10 cellular contexts compared by ENCODE assay signal in the genomic region with DNA sequence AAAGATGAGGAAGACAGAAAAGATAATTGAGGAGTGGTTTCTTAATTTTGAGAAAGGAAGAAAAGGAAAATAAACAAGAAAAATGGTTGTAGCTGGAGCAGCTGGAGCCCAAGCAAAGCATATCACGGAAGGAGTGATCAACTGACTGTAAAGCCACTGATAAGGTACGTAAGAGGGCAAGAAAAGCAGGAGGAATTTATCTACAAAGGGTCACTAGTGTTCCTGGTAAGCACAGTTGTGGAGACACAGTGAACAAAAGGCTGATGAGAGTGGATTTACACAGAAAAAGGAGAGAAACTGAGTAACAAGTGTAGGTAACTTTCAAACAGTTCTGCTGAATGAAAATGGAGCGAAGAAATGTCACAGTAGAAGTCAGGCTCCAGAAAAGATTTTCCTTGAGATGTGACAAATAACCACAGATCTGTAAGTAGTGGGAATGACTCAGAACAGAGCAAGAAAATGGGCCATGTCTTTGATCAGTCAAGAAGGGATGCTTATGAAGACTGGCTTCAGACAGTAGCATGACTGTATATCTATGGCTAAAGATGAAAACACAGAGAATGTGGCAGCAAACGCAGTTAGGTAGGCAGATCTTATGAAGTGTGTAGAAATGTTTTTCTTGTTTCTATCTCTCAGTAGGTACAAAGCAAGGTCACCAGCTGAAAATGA. TPM values are rescaled to one million over a fixed set of nuclear protein-coding genes. Genes with fewer than 3 reads are reported as not detected.
A peak's percentile ranks its signal among the peaks of the same experiment; 100 is the strongest.
DNase-seq lines count a peak whose midpoint lies in the region; ATAC-seq, FAIRE-seq and TF ChIP-seq lines count a peak whose summit lies in the region.
"Had no signal": no experiment of that assay in that cellular context is flagged by ENCODE, and none has a peak within 500 bp of the region (broad histone marks: within the 10 kb centered on the region; RNA-seq: fewer than 3 reads in every experiment).

No MANE protein-coding gene starts in this region.

- no TSS peak for BruUV-seq in HepG2 (replicated peaks; lab: Mats Ljungman, UMichigan)

- H3K4me3 ChIP-seq in HepG2 (replicated peaks in 1 of 3; ENCODE audit: insufficient read depth in 1 of 3, low read depth in 2 of 3, low read length in 3 of 3) (no peak overlapping the region), right lobe of liver (no peak overlapping the region), thymus (ENCODE audit: low read length) (no peak overlapping the region), gastrocnemius medialis (no peak overlapping the region), ovary (no peak overlapping the region)
- H3K4me3 ChIP-seq: BLaER1 treated with 17β-estradiol and CSF1 and Interleukin-3, amounts not matched to agents 10 nM and 100 nM; esophagus muscularis mucosa had no signal

- H3K36me3 ChIP-seq in HepG2 (replicated peaks in 1 of 2; ENCODE audit: control insufficient read depth in 1 of 2, insufficient read depth in 2 of 2, low read length in 2 of 2) (peaks cover 0 to 13% of the 10 kb centered on the region in 2 experiments; a peak in 2 of 5 replicates), right lobe of liver (peaks cover 0 to 7% (median 3%) of the 10 kb centered on the region in 4 donors), thymus (ENCODE audit: control insufficient read depth, insufficient read depth) (peaks cover 8% of the 10 kb centered on the region), gastrocnemius medialis (peaks cover 0 to 11% of the 10 kb centered on the region in 2 donors), ovary (no peaks in the 10 kb centered on the region)

- H3K79me2 ChIP-seq in HepG2 (ENCODE audit: insufficient read depth, low read length): no peaks in the 10 kb centered on the region

- H3K27me3 ChIP-seq in HepG2 (ENCODE audit: control insufficient read depth in 1 of 2, insufficient read depth in 2 of 2, low read length in 2 of 2) (no peaks in the 10 kb centered on the region), right lobe of liver (no peaks in the 10 kb centered on the region), thymus (ENCODE audit: control insufficient read depth, insufficient read depth) (no peaks in the 10 kb centered on the region), gastrocnemius medialis (no peaks in the 10 kb centered on the region), ovary (no peaks in the 10 kb centered on the region)
- H3K27me3 ChIP-seq: BLaER1 treated with 17β-estradiol and CSF1 and Interleukin-3, amounts not matched to agents 10 nM and 100 nM; esophagus muscularis mucosa had no signal

- TF ChIP-seq RAD21 in HepG2 (CRISPR knock-in tag; IDR thresholded peaks at IDR 0.05): no peak

- CTCF ChIA-PET in HepG2 (lab: Yijun Ruan, JAX; ENCODE audit: low intra/inter-chr PET ratio, low total read pairs) (no interaction called here), T-cell (lab: Charles Lee) (interaction anchor here in 1 of 2 donors (0.5 to 0.9 kb wide), 2 partner anchors 117 to 210 kb away, joined by 3 to 4 read pairs; no protein-coding TSS in a partner anchor)

- H3K9me3 Mint-ChIP-seq in T-cell: no peaks in the 10 kb centered on the region

- peaks cover 28 to 34% (median 30%) of the 10 kb centered on the region in 3 donors for H3K4me1 Mint-ChIP-seq in T-cell

- no peak for TF ChIP-seq CTCF in HepG2 (CRISPR knock-in tag; IDR thresholded peaks at IDR 0.05)
- TF ChIP-seq CTCF in right lobe of liver (IDR thresholded peaks at IDR 0.05): no peak
- TF ChIP-seq CTCF in gastrocnemius medialis (IDR thresholded peaks at IDR 0.05 in 4 of 5, conservative IDR thresholded peaks at IDR 0.05 in 1 of 5): no peak
- TF ChIP-seq CTCF in ovary (IDR thresholded peaks at IDR 0.05): no peak

- no peak overlapping the region for H3K4me2 ChIP-seq in HepG2 (ENCODE audit: low read depth, low read length)

- no peak overlapping the region for H2AFZ ChIP-seq in HepG2 (ENCODE audit: low read length)

- FAIRE-seq in HepG2 (lab: Jason Lieb, UNC): no peak

- ATAC-seq in HepG2 (peak; percentile 29; the same call in 1 of the 3 replicates), right lobe of liver (no peak), T-cell (replicated peaks in 1 of 4) (peak; percentile 78 to 89 (median 86)), GM18505 (IDR thresholded peaks at IDR 0.05; ENCODE audit: unreplicated experiment) (no peak), gastrocnemius medialis (no peak)

- no peaks in the 10 kb centered on the region for H3K27me3 Mint-ChIP-seq in T-cell

- H3K36me3 Mint-ChIP-seq in T-cell: peaks cover 11% of the 10 kb centered on the region

- 97% methylated on average over 4 of the region's 4 CpGs for WGBS in HepG2 (ENCODE audit: low lambda C conversion rate)
- 87% methylated on average over 4 of the region's 4 CpGs for WGBS in right lobe of liver (ENCODE audit: insufficient coverage, low coverage, low lambda C conversion rate, missing lambda C conversion rate)
- WGBS in thymus: 53% methylated on average over 4 of the region's 4 CpGs
- 63 to 77% (median 71%) methylated on average over 4 of the region's 4 CpGs for WGBS in ovary, 3 donors

- H3K4me1 ChIP-seq in HepG2 (ENCODE audit: insufficient read depth, low read length) (no peaks in the 10 kb centered on the region), right lobe of liver (no peaks in the 10 kb centered on the region), thymus (ENCODE audit: control insufficient read depth, insufficient read depth, low read length) (peaks cover 9% of the 10 kb centered on the region), gastrocnemius medialis (no peaks in the 10 kb centered on the region), ovary (ENCODE audit: insufficient read depth) (no peaks in the 10 kb centered on the region)
- H3K4me1 ChIP-seq: esophagus muscularis mucosa had no signal

- H3K9ac ChIP-seq in HepG2 (ENCODE audit: insufficient read depth, low read depth, low read length): no peak overlapping the region
- H3K9ac ChIP-seq: BLaER1 treated with 17β-estradiol and CSF1 and Interleukin-3, amounts not matched to agents 10 nM and 100 nM had no signal

- peak overlapping the region; percentile 90 to 94 for H3K27ac Mint-ChIP-seq in T-cell

- POLR2A ChIA-PET in HepG2 (lab: Yijun Ruan, JAX) (no interaction called here), T-cell (lab: Charles Lee) (interaction anchor here (0.6 to 0.8 kb wide), 2 partner anchors 11 to 129 kb away, joined by 3 read pairs; no protein-coding TSS in a partner anchor)

- no peaks in the 10 kb centered on the region for H3K9me3 ChIP-seq in HepG2 (ENCODE audit: low read length)
- H3K9me3 ChIP-seq in right lobe of liver: no peaks in the 10 kb centered on the region
- no peaks in the 10 kb centered on the region for H3K9me3 ChIP-seq in thymus (ENCODE audit: control insufficient read depth)
- H3K9me3 ChIP-seq in gastrocnemius medialis: no peaks in the 10 kb centered on the region
- H3K9me3 ChIP-seq in ovary: no peaks in the 10 kb centered on the region
- H3K9me3 ChIP-seq: BLaER1 treated with 17β-estradiol and CSF1 and Interleukin-3, amounts not matched to agents 10 nM and 100 nM; esophagus muscularis mucosa had no signal

- intact Hi-C loops in HepG2 (cut with micrococcal nuclease; ENCODE audit: unreplicated experiment): no loop called here
- intact Hi-C loops in right lobe of liver (cut with DNase I): no loop called here
- intact Hi-C loops in gastrocnemius medialis (cut with DNase I; ENCODE audit: low total_unique reads): no loop called here
- intact Hi-C loops in ovary (cut with DNase I): no loop called here

- TF ChIP-seq EP300 in HepG2 (IDR thresholded peaks at IDR 0.05; ENCODE audit: low read depth in 2 of 2, low read length in 2 of 2) (no peak), HepG2 (CRISPR knock-in tag; IDR thresholded peaks at IDR 0.05; ENCODE audit: borderline replicate concordance) (no peak), ovary (IDR thresholded peaks at IDR 0.05) (no peak)

- H3K4me3 Mint-ChIP-seq in T-cell: peak overlapping the region; percentile 7 to 44 (median 26)

- DNase-seq in HepG2 (ENCODE audit: low spot score): no peak
- DNase-seq in right lobe of liver: no peak
- peak in 1 of 34 experiments; percentile 3 for DNase-seq in T-cell
- peak; percentile 48 to 52 for DNase-seq in erythroblast (lab: John Stamatoyannopoulos, UW)
- no peak for DNase-seq in gastrocnemius medialis
- no peak for DNase-seq in ovary

- H3K27ac ChIP-seq in HepG2 (ENCODE audit: extremely low read length, insufficient read depth, low read length) (no peak overlapping the region), right lobe of liver (no peak overlapping the region), thymus (ENCODE audit: low read depth) (peak overlapping the region; percentile 59), gastrocnemius medialis (no peak overlapping the region), ovary (no peak overlapping the region)
- H3K27ac ChIP-seq: BLaER1 treated with 17β-estradiol and CSF1 and Interleukin-3, amounts not matched to agents 10 nM and 100 nM; esophagus muscularis mucosa had no signal

- TF ChIP-seq POLR2A in HepG2 (IDR thresholded peaks at IDR 0.05; ENCODE audit: insufficient read depth in 1 of 2, low read depth in 2 of 2, low read length in 2 of 2): no peak
- no peak for TF ChIP-seq POLR2A in right lobe of liver (IDR thresholded peaks at IDR 0.05)
- no peak for TF ChIP-seq POLR2A in erythroblast (IDR thresholded peaks at IDR 0.05; ENCODE audit: low read length)
- TF ChIP-seq POLR2A in GM18505 (IDR thresholded peaks at IDR 0.05; ENCODE audit: borderline replicate concordance, extremely low read depth, insufficient read depth, insufficient read length): no peak
- TF ChIP-seq POLR2A in gastrocnemius medialis (IDR thresholded peaks at IDR 0.05): no peak
- TF ChIP-seq POLR2A in ovary (IDR thresholded peaks at IDR 0.05): no peak

- in situ Hi-C loops in HepG2 (cut with HindIII; ENCODE audit: extremely low pct_ligation_motif_present, low pct_unique_long_range_greater_than_20kb): no loop called here
- in situ Hi-C loops in gastrocnemius medialis (cut with MboI; ENCODE audit: low sequenced_read_pairs in 4 of 4): no loop called here

- H4K20me1 ChIP-seq in HepG2 (ENCODE audit: insufficient read depth, low read length): no peaks in the 10 kb centered on the region

RNA-seq across cellular contexts. Expression of gene RBM34, which starts 45.6 kb away (rescaled TPM):
- total RNA-seq in HepG2 (2016; rRNA removed; fragmentation: Illumina TruSeq; extraction: Trizol): 73.0 and 105 TPM in 2 replicates
- 20.7 and 28.7 TPM in 2 replicates for total RNA-seq in HepG2 (2016; cell fraction: cytosol; rRNA removed; fragmentation: Illumina TruSeq; extraction: Trizol; ENCODE audit: low read depth)
- 75.9 and 117 TPM in 2 replicates for total RNA-seq in HepG2 (2016; cell fraction: insoluble cytoplasmic fraction; rRNA removed; fragmentation: Illumina TruSeq; extraction: Trizol)
- total RNA-seq in HepG2 (2016; cell fraction: membrane; rRNA removed; fragmentation: Illumina TruSeq; extraction: Trizol): 40.3 and 46.0 TPM in 2 replicates
- total RNA-seq in HepG2 (2016; cell fraction: nucleus; rRNA removed; fragmentation: Illumina TruSeq; extraction: Trizol): 53.9 and 58.5 TPM in 2 replicates
- polyA plus RNA-seq in HepG2 (2011; rRNA removed): 29.5 and 34.7 TPM in 2 replicates
- 33.1 and 35.4 TPM in 2 replicates for polyA plus RNA-seq in HepG2 (2011; cell fraction: cytosol; rRNA removed)
- polyA plus RNA-seq in HepG2 (2011; cell fraction: nucleus; rRNA removed): 17.2 and 19.6 TPM in 2 replicates
- 66.2 and 93.3 TPM in 2 replicates for polyA plus RNA-seq in HepG2 (2012)
- 25.6 and 27.5 TPM in 2 replicates for polyA plus RNA-seq in HepG2 (2016; cell fraction: cytosol; fragmentation: Illumina TruSeq; extraction: Trizol; ENCODE audit: low read depth)
- polyA plus RNA-seq in HepG2 (2016; cell fraction: insoluble cytoplasmic fraction; fragmentation: Illumina TruSeq; extraction: Trizol; ENCODE audit: low read depth): 124 and 129 TPM in 2 replicates
- polyA plus RNA-seq in HepG2 (2016; cell fraction: membrane; fragmentation: Illumina TruSeq; extraction: Trizol; ENCODE audit: low read depth): 42.1 and 46.7 TPM in 2 replicates
- polyA plus RNA-seq in HepG2 (2016; cell fraction: nucleus; fragmentation: Illumina TruSeq; extraction: Trizol; ENCODE audit: insufficient read depth, low read depth): 66.9 and 70.6 TPM in 2 replicates
- polyA minus RNA-seq in HepG2 (2011; rRNA and poly(A)+ RNA removed; ENCODE audit: low replicate concordance): 14.6 and 22.5 TPM in 2 replicates
- polyA minus RNA-seq in HepG2 (2011; cell fraction: cytosol; rRNA and poly(A)+ RNA removed): 9.6 and 17.9 TPM in 2 replicates
- 50.9 and 51.7 TPM in 2 replicates for polyA minus RNA-seq in HepG2 (2011; cell fraction: nucleus; rRNA and poly(A)+ RNA removed)
- 10 to 100 TPM; 16.6 to 37.7 (median 24.7) TPM for total RNA-seq in right lobe of liver
- 100 to 1,000 TPM; 115 to 169 (median 129) TPM for total RNA-seq in T-cell
- polyA plus RNA-seq in thymus: 168 TPM
- 100 to 1,000 TPM in 1 of 4 donors, 10 to 100 TPM in 3; 44.8 to 136 (median 66.8) TPM for total RNA-seq in gastrocnemius medialis
- total RNA-seq in ovary: 10 to 100 TPM; 24.5 to 61.9 (median 56.1) TPM
- 10 to 100 TPM; 48.1 to 62.1 TPM for polyA plus RNA-seq in ovary

Comparison
In these comparisons a context has a peak if more than half of its experiments do, and no peak if none do; other contexts are left out.
1. ATAC-seq: peak in HepG2 (single experiment) and T-cell (4 of 4); none in right lobe of liver (0 of 4), GM18505 (single experiment) and gastrocnemius medialis (0 of 2).
2. DNase-seq: peak in erythroblast (2 of 2); none in HepG2 (single experiment), right lobe of liver (0 of 3), gastrocnemius medialis (0 of 2) and ovary (0 of 5).